In genomic region chr6:158686311-158686710, GRCh38 we compare ENCODE assay signal across 11 cellular contexts. TPM values are rescaled to one million over a fixed set of nuclear protein-coding genes. Genes with fewer than 3 reads are reported as not detected.
DNase-seq lines count a peak whose midpoint lies in the region; ATAC-seq and TF ChIP-seq lines count a peak whose summit lies in the region.
"Had no signal": no experiment of that assay in that cellular context is flagged by ENCODE, and none has a peak within 500 bp of the region (broad histone marks: within the 10 kb centered on the region; RNA-seq: fewer than 3 reads in every experiment).

No MANE protein-coding gene starts in this region.

- CTCF ChIA-PET in CD8-positive, alpha-beta memory T cell (lab: Charles Lee), result interaction anchor here (1.1 to 2.6 kb wide), 3 partner anchors 24 to 42 kb away, joined by 3 to 7 read pairs (median 3); partner anchors contain the start of gene DYNLT1

- no peaks in the 10 kb centered on the region for H3K9me2 ChIP-seq in Loucy (replicated peaks; ENCODE audit: low read depth, low read length)

- peaks cover 10% of the 10 kb centered on the region for H3K36me3 ChIP-seq in CD8-positive, alpha-beta memory T cell (ENCODE audit: insufficient read depth, low read length)
- no peaks in the 10 kb centered on the region for H3K36me3 ChIP-seq in Loucy (ENCODE audit: insufficient read depth, low read length)
- no peaks in the 10 kb centered on the region for H3K36me3 ChIP-seq in brain microvascular endothelial cell (replicated peaks)
- H3K36me3 ChIP-seq: right atrium auricular region, uterus had no signal

- no peaks in the 10 kb centered on the region for H3F3A ChIP-seq in Loucy (ENCODE audit: low read depth)

- TF ChIP-seq CTCF in Loucy (conservative IDR thresholded peaks at IDR 0.05; ENCODE audit: low read length), result no peak
- no peak for TF ChIP-seq CTCF in GM13976 (IDR thresholded peaks at IDR 0.05; ENCODE audit: borderline replicate concordance, control extremely low read depth, extremely low read depth, insufficient read depth, missing control alignments)
- no peak for TF ChIP-seq CTCF in brain microvascular endothelial cell (IDR thresholded peaks at IDR 0.05; ENCODE audit: low read depth, low read length, missing control alignments)

- peak overlapping the region; percentile 54 for H3K4me2 ChIP-seq in Loucy (ENCODE audit: low read depth, low read length, poor library complexity, severe bottlenecking)

- DNase-seq in CD8-positive, alpha-beta memory T cell, result no peak
- no peak for DNase-seq in activated naive CD8-positive, alpha-beta T cell treated with anti-CD3 and anti-CD28 coated beads, Interleukin-2, amount 50 U/mL, for 24 hours
- no peak for DNase-seq in natural killer cell treated with Interleukin-12 subunit alpha and Interleukin-12 subunit beta and Interleukin-15 and Interleukin-18, amount 100 ng/mL, for 72 hours (ENCODE audit: low spot score)
- no peak for DNase-seq in GM13976 (ENCODE audit: low spot score)
- no peak for DNase-seq in brain microvascular endothelial cell
- DNase-seq: heart right ventricle, NCI-H1048, uterus had no signal

- no peak for ATAC-seq in activated naive CD8-positive, alpha-beta T cell treated with anti-CD3 and anti-CD28 coated beads, Interleukin-2, amount 50 U/mL, for 24 hours
- ATAC-seq in natural killer cell treated with Interleukin-12 subunit alpha and Interleukin-12 subunit beta and Interleukin-15 and Interleukin-18, amount 100 ng/mL, for 72 hours, result no peak
- ATAC-seq in SK-N-SH treated with all-trans-retinoic acid at 6 μM for 48 hours, result no peak

- no peaks in the 10 kb centered on the region for H3K9me3 Mint-ChIP-seq in CD8-positive, alpha-beta memory T cell
- no peaks in the 10 kb centered on the region for H3K9me3 Mint-ChIP-seq in activated naive CD8-positive, alpha-beta T cell treated with anti-CD3 and anti-CD28 coated beads, Interleukin-2, amount 50 U/mL, for 24 hours
- H3K9me3 Mint-ChIP-seq in natural killer cell treated with Interleukin-12 subunit alpha and Interleukin-12 subunit beta and Interleukin-15 and Interleukin-18, amount 100 ng/mL, for 72 hours, result no peaks in the 10 kb centered on the region

- peaks cover 6 to 62% (median 12%) of the 10 kb centered on the region in 3 donors for H3K36me3 Mint-ChIP-seq in CD8-positive, alpha-beta memory T cell
- peaks cover 79% of the 10 kb centered on the region for H3K36me3 Mint-ChIP-seq in activated naive CD8-positive, alpha-beta T cell treated with anti-CD3 and anti-CD28 coated beads, Interleukin-2, amount 50 U/mL, for 24 hours (ENCODE audit: low read depth)
- H3K36me3 Mint-ChIP-seq in natural killer cell treated with Interleukin-12 subunit alpha and Interleukin-12 subunit beta and Interleukin-15 and Interleukin-18, amount 100 ng/mL, for 72 hours, result peaks cover 42% of the 10 kb centered on the region

- H3K27me3 ChIP-seq in CD8-positive, alpha-beta memory T cell (ENCODE audit: insufficient read depth, low read length, poor library complexity, severe bottlenecking), result no peaks in the 10 kb centered on the region
- peaks cover 3% of the 10 kb centered on the region for H3K27me3 ChIP-seq in Loucy (ENCODE audit: insufficient read depth, low read length, poor library complexity, severe bottlenecking)
- no peaks in the 10 kb centered on the region for H3K27me3 ChIP-seq in brain microvascular endothelial cell (replicated peaks)
- H3K27me3 ChIP-seq: heart right ventricle, right atrium auricular region, uterus had no signal

- H4K20me1 ChIP-seq in Loucy (ENCODE audit: insufficient read depth, low read length, poor library complexity, severe bottlenecking), result no peaks in the 10 kb centered on the region

- H3K27ac Mint-ChIP-seq in CD8-positive, alpha-beta memory T cell, result peak overlapping the region; percentile 96 to 100 (median 99)
- peak overlapping the region; percentile 74 for H3K27ac Mint-ChIP-seq in activated naive CD8-positive, alpha-beta T cell treated with anti-CD3 and anti-CD28 coated beads, Interleukin-2, amount 50 U/mL, for 24 hours
- H3K27ac Mint-ChIP-seq in natural killer cell treated with Interleukin-12 subunit alpha and Interleukin-12 subunit beta and Interleukin-15 and Interleukin-18, amount 100 ng/mL, for 72 hours, result peak overlapping the region; percentile 87 to 96

- POLR2A ChIA-PET in CD8-positive, alpha-beta memory T cell (lab: Charles Lee), result interaction anchor here (0.6 to 1.3 kb wide), 4 partner anchors 31 to 183 kb away, joined by 3 to 4 read pairs (median 3); no protein-coding TSS in a partner anchor

- peak overlapping the region in 6 of 7 donors; percentile 50 to 90 (median 78) for H3K4me3 Mint-ChIP-seq in CD8-positive, alpha-beta memory T cell
- peak overlapping the region; percentile 25 for H3K4me3 Mint-ChIP-seq in activated naive CD8-positive, alpha-beta T cell treated with anti-CD3 and anti-CD28 coated beads, Interleukin-2, amount 50 U/mL, for 24 hours
- peak overlapping the region; percentile 78 for H3K4me3 Mint-ChIP-seq in natural killer cell treated with Interleukin-12 subunit alpha and Interleukin-12 subunit beta and Interleukin-15 and Interleukin-18, amount 100 ng/mL, for 72 hours

- H3K4me1 ChIP-seq in CD8-positive, alpha-beta memory T cell (ENCODE audit: insufficient read depth, low read length), result peaks cover 47% of the 10 kb centered on the region
- H3K4me1 ChIP-seq in Loucy (ENCODE audit: insufficient read depth, low read length, poor library complexity, severe bottlenecking), result peaks cover 20% of the 10 kb centered on the region
- H3K4me1 ChIP-seq: right atrium auricular region, uterus had no signal

- H2AFZ ChIP-seq in Loucy (ENCODE audit: low read length), result no peak overlapping the region

- H3K4me1 Mint-ChIP-seq in CD8-positive, alpha-beta memory T cell, result peaks cover 37 to 73% (median 68%) of the 10 kb centered on the region in 3 donors
- H3K4me1 Mint-ChIP-seq in activated naive CD8-positive, alpha-beta T cell treated with anti-CD3 and anti-CD28 coated beads, Interleukin-2, amount 50 U/mL, for 24 hours, result peaks cover 66% of the 10 kb centered on the region
- H3K4me1 Mint-ChIP-seq in natural killer cell treated with Interleukin-12 subunit alpha and Interleukin-12 subunit beta and Interleukin-15 and Interleukin-18, amount 100 ng/mL, for 72 hours (ENCODE audit: low read depth in 2 of 2), result peaks cover 60 to 65% of the 10 kb centered on the region in 2 donors

- peak overlapping the region; percentile 77 for H3K27ac ChIP-seq in CD8-positive, alpha-beta memory T cell (ENCODE audit: low read depth, low read length)
- H3K27ac ChIP-seq in brain microvascular endothelial cell, result no peak overlapping the region
- H3K27ac ChIP-seq: right atrium auricular region, uterus had no signal

- no peaks in the 10 kb centered on the region for H3K79me2 ChIP-seq in Loucy (ENCODE audit: insufficient read depth, low read length)

- no peaks in the 10 kb centered on the region for H3K27me3 Mint-ChIP-seq in CD8-positive, alpha-beta memory T cell
- no peaks in the 10 kb centered on the region for H3K27me3 Mint-ChIP-seq in activated naive CD8-positive, alpha-beta T cell treated with anti-CD3 and anti-CD28 coated beads, Interleukin-2, amount 50 U/mL, for 24 hours
- no peaks in the 10 kb centered on the region for H3K27me3 Mint-ChIP-seq in natural killer cell treated with Interleukin-12 subunit alpha and Interleukin-12 subunit beta and Interleukin-15 and Interleukin-18, amount 100 ng/mL, for 72 hours

- no peak overlapping the region for H3K9ac ChIP-seq in Loucy (ENCODE audit: low read depth, low read length, poor library complexity, severe bottlenecking)

- in situ Hi-C loops in GM13976 (cut with MboI; ENCODE audit: low sequenced_read_pairs, unreplicated experiment) (no loop called here), brain microvascular endothelial cell (cut with HindIII; ENCODE audit: low pct_ligation_motif_present, low sequenced_read_pairs) (no loop called here)

- H3K9me3 ChIP-seq in CD8-positive, alpha-beta memory T cell (ENCODE audit: low read length), result no peaks in the 10 kb centered on the region
- no peaks in the 10 kb centered on the region for H3K9me3 ChIP-seq in Loucy (ENCODE audit: insufficient read depth, low read depth, low read length)
- H3K9me3 ChIP-seq: heart right ventricle, right atrium auricular region, uterus had no signal

- H3K4me3 ChIP-seq in CD8-positive, alpha-beta memory T cell (ENCODE audit: low read length), result peak overlapping the region; percentile 9
- H3K4me3 ChIP-seq in Loucy (ENCODE audit: low read length, poor library complexity, severe bottlenecking), result no peak overlapping the region
- H3K4me3 ChIP-seq in brain microvascular endothelial cell (ENCODE audit: low read depth, low read length), result no peak overlapping the region
- H3K4me3 ChIP-seq: heart right ventricle, right atrium auricular region, uterus had no signal

TF ChIP-seq in SK-N-SH treated with all-trans-retinoic acid at 6 μM for 48 hours, 23 proteins besides CTCF, POLR2A, EP300 and RAD21 (continues in another document):
- TF ChIP-seq ZNF8 (CRISPR knock-in tag; IDR thresholded peaks at IDR 0.05) (no peak), ZNF70 (CRISPR knock-in tag; IDR thresholded peaks at IDR 0.05) (no peak), TCF4 (CRISPR knock-in tag; IDR thresholded peaks at IDR 0.05; ENCODE audit: borderline replicate concordance) (no peak), RARB (CRISPR knock-in tag; IDR thresholded peaks at IDR 0.05) (no peak), ZNF565 (CRISPR knock-in tag; conservative IDR thresholded peaks at IDR 0.05; ENCODE audit: low read depth) (no peak), ZFP3 (CRISPR knock-in tag; IDR thresholded peaks at IDR 0.05) (no peak), CREB5 (CRISPR knock-in tag; IDR thresholded peaks at IDR 0.05; ENCODE audit: low read depth) (no peak)

RNA-seq across cellular contexts. Expression of gene SYTL3, which starts 36.5 kb away (rescaled TPM):
- 100 to 1,000 TPM in 1 of 2 experiments, 10 to 100 TPM in 1; 96.6 to 102 TPM for total RNA-seq in CD8-positive, alpha-beta memory T cell
- 19.5 TPM for polyA plus RNA-seq in CD8-positive, alpha-beta memory T cell
- total RNA-seq in natural killer cell treated with Interleukin-12 subunit alpha and Interleukin-12 subunit beta and Interleukin-15 and Interleukin-18, amount 100 ng/mL, for 72 hours, result 100 to 1,000 TPM; 199 to 246 TPM

RNA-seq across cellular contexts. Expression of gene DYNLT1, which starts 41.8 kb away (rescaled TPM):
- total RNA-seq in CD8-positive, alpha-beta memory T cell, result 100 to 1,000 TPM in 1 of 2 experiments, 10 to 100 TPM in 1; 94.8 to 103 TPM
- 83.2 TPM for polyA plus RNA-seq in CD8-positive, alpha-beta memory T cell
- total RNA-seq in natural killer cell treated with Interleukin-12 subunit alpha and Interleukin-12 subunit beta and Interleukin-15 and Interleukin-18, amount 100 ng/mL, for 72 hours, result 100 to 1,000 TPM; 117 to 157 TPM

Comparison
In these comparisons a context has a peak if more than half of its experiments do, and no peak if none do; other contexts are left out.
1. H3K4me3 Mint-ChIP-seq: peak in every context shown above with its lines; median percentile 78 in CD8-positive, alpha-beta memory T cell; 78 in natural killer cell treated with Interleukin-12 subunit alpha and Interleukin-12 subunit beta and Interleukin-15 and Interleukin-18, amount 100 ng/mL, for 72 hours; 25 in activated naive CD8-positive, alpha-beta T cell treated with anti-CD3 and anti-CD28 coated beads, Interleukin-2, amount 50 U/mL, for 24 hours.